11 cellular contexts compared by ENCODE assay signal in genomic region chr4:25029479-25030282, GRCh38. TPM values are rescaled to one million over a fixed set of nuclear protein-coding genes. Genes with fewer than 3 reads are reported as not detected.
DNase-seq lines count a peak whose midpoint lies in the region; ATAC-seq, FAIRE-seq and TF ChIP-seq lines count a peak whose summit lies in the region.
"Had no signal": no experiment of that assay in that cellular context is flagged by ENCODE, and none has a peak within 500 bp of the region (broad histone marks: within the 10 kb centered on the region; RNA-seq: fewer than 3 reads in every experiment).

No MANE protein-coding gene starts in this region.

- peak overlapping the region; percentile 60; the same call in 1 of the 2 replicates for H3K4me2 ChIP-seq in HepG2 (ENCODE audit: low read depth, low read length)

- no peak for ATAC-seq in T-helper 17 cell
- peak; percentile 15; the same call in 1 of the 3 replicates for ATAC-seq in HepG2
- no peak for ATAC-seq in GM18909 (IDR thresholded peaks at IDR 0.05; ENCODE audit: poor library complexity, unreplicated experiment)

- peak overlapping the region; percentile 15 for H3K4me3 Mint-ChIP-seq in T-helper 17 cell
- peak overlapping the region; percentile 36 for H3K4me3 Mint-ChIP-seq in stimulated activated naive CD8-positive, alpha-beta T cell treated with anti-CD3 and anti-CD28 coated beads, Interleukin-15, Interleukin-2, amounts not matched to agents 100 ng/mL and 50 ng/mL, for 24 hours
- H3K4me3 Mint-ChIP-seq: activated B cell treated with CpG ODN at 0.5 μM for 24 hours had no signal

- no peaks in the 10 kb centered on the region for H3K36me3 ChIP-seq in HepG2 (replicated peaks in 1 of 2; ENCODE audit: control insufficient read depth in 1 of 2, insufficient read depth in 2 of 2, low read length in 2 of 2)
- H3K36me3 ChIP-seq: neutrophil had no signal

- no peak for FAIRE-seq in HepG2 (lab: Jason Lieb, UNC)
- FAIRE-seq: colon had no signal

- peak overlapping the region in 2 of 3 experiments; percentile 36 to 48; a peak in 2 of 6 replicates for H3K4me3 ChIP-seq in HepG2 (replicated peaks in 1 of 3; ENCODE audit: insufficient read depth in 1 of 3, low read depth in 2 of 3, low read length in 3 of 3)

- peaks cover 9 to 58% of the 10 kb centered on the region in 2 experiments for H3K27me3 ChIP-seq in HepG2 (ENCODE audit: control insufficient read depth in 1 of 2, insufficient read depth in 2 of 2, low read length in 2 of 2)

- no peak overlapping the region for H2AFZ ChIP-seq in HepG2 (ENCODE audit: low read length)

- CTCF ChIA-PET in HepG2 (lab: Yijun Ruan, JAX; ENCODE audit: low intra/inter-chr PET ratio, low total read pairs) = no interaction called here

- H3K27ac ChIP-seq in HepG2 (ENCODE audit: extremely low read length, insufficient read depth, low read length) = no peak overlapping the region
- H3K27ac ChIP-seq: neutrophil had no signal

- peaks cover 7% of the 10 kb centered on the region for H3K4me1 Mint-ChIP-seq in T-helper 17 cell
- no peaks in the 10 kb centered on the region for H3K4me1 Mint-ChIP-seq in stimulated activated naive CD8-positive, alpha-beta T cell treated with anti-CD3 and anti-CD28 coated beads, Interleukin-15, Interleukin-2, amounts not matched to agents 100 ng/mL and 50 ng/mL, for 24 hours (ENCODE audit: low read depth)

- POLR2A ChIA-PET in HepG2 (lab: Yijun Ruan, JAX) = no interaction called here

- H3K9me3 ChIP-seq in T-helper 17 cell (ENCODE audit: control insufficient read depth, low read length, poor library complexity, severe bottlenecking) (no peaks in the 10 kb centered on the region), HepG2 (ENCODE audit: low read length) (no peaks in the 10 kb centered on the region)
- H3K9me3 ChIP-seq: neutrophil had no signal

- H3K36me3 Mint-ChIP-seq in T-helper 17 cell (ENCODE audit: low read depth) = peaks cover 2% of the 10 kb centered on the region
- H3K36me3 Mint-ChIP-seq in stimulated activated naive CD8-positive, alpha-beta T cell treated with anti-CD3 and anti-CD28 coated beads, Interleukin-15, Interleukin-2, amounts not matched to agents 100 ng/mL and 50 ng/mL, for 24 hours (ENCODE audit: low read depth) = no peaks in the 10 kb centered on the region

- H3K79me2 ChIP-seq in HepG2 (ENCODE audit: insufficient read depth, low read length) = no peaks in the 10 kb centered on the region

- intact Hi-C loops in HepG2 (cut with micrococcal nuclease; ENCODE audit: unreplicated experiment) = no loop called here

- 0 out of 2 replicates have a peak, but pooled peaks cover 5% of the 10 kb centered on the region for H3K4me1 ChIP-seq in HepG2 (ENCODE audit: insufficient read depth, low read length)

- no peak for TF ChIP-seq CTCF in HepG2 (CRISPR knock-in tag; IDR thresholded peaks at IDR 0.05)

- WGBS in HepG2 (ENCODE audit: low lambda C conversion rate) = 27% methylated on average over 10 of the region's 20 CpGs

- peaks cover 5% of the 10 kb centered on the region for H3K9me3 Mint-ChIP-seq in stimulated activated naive CD8-positive, alpha-beta T cell treated with anti-CD3 and anti-CD28 coated beads, Interleukin-15, Interleukin-2, amounts not matched to agents 100 ng/mL and 50 ng/mL, for 24 hours

- no peak for TF ChIP-seq RAD21 in HepG2 (CRISPR knock-in tag; IDR thresholded peaks at IDR 0.05)

- H4K20me1 ChIP-seq in HepG2 (ENCODE audit: insufficient read depth, low read length) = 0 out of 2 replicates have a peak, but pooled peaks cover 6% of the 10 kb centered on the region

- no peak overlapping the region for H3K9ac ChIP-seq in HepG2 (ENCODE audit: insufficient read depth, low read depth, low read length)

- peaks cover 66% of the 10 kb centered on the region for H3K27me3 Mint-ChIP-seq in T-helper 17 cell
- peaks cover 80% of the 10 kb centered on the region for H3K27me3 Mint-ChIP-seq in stimulated activated naive CD8-positive, alpha-beta T cell treated with anti-CD3 and anti-CD28 coated beads, Interleukin-15, Interleukin-2, amounts not matched to agents 100 ng/mL and 50 ng/mL, for 24 hours

- TF ChIP-seq EP300 in HepG2 (IDR thresholded peaks at IDR 0.05; ENCODE audit: low read depth in 2 of 2, low read length in 2 of 2) (no peak), HepG2 (CRISPR knock-in tag; IDR thresholded peaks at IDR 0.05; ENCODE audit: borderline replicate concordance) (no peak)

- DNase-seq in NCI-H1417 (lab: John Stamatoyannopoulos, UW) (peak; percentile 28 to 53 (median 49)), NCI-H1417 treated with DMSO at 0.1 percent for 48 hours (lab: John Stamatoyannopoulos, UW) (no peak), T-helper 17 cell (no peak), HepG2 (ENCODE audit: low spot score) (no peak), NCI-H2227 treated with DMSO at 0.1 percent for 48 hours (lab: John Stamatoyannopoulos, UW) (no peak)
- DNase-seq in stimulated activated CD8-positive, alpha-beta memory T cell treated with anti-CD3 and anti-CD28 coated beads, Interleukin-4, amount 100 ng/mL, for 48 hours = no peak
- DNase-seq: activated B cell treated with CpG ODN at 0.5 μM for 24 hours had no signal

- BruUV-seq in HepG2 (replicated peaks; lab: Mats Ljungman, UMichigan) = no TSS peak

- in situ Hi-C loops in HepG2 (cut with HindIII; ENCODE audit: extremely low pct_ligation_motif_present, low pct_unique_long_range_greater_than_20kb) = no loop called here

- TF ChIP-seq POLR2A in HepG2 (IDR thresholded peaks at IDR 0.05; ENCODE audit: insufficient read depth in 1 of 2, low read depth in 2 of 2, low read length in 2 of 2) = no peak

- no peak overlapping the region for H3K27ac Mint-ChIP-seq in T-helper 17 cell
- H3K27ac Mint-ChIP-seq in stimulated activated naive CD8-positive, alpha-beta T cell treated with anti-CD3 and anti-CD28 coated beads, Interleukin-15, Interleukin-2, amounts not matched to agents 100 ng/mL and 50 ng/mL, for 24 hours = no peak overlapping the region
- H3K27ac Mint-ChIP-seq: activated B cell treated with CpG ODN at 0.5 μM for 24 hours had no signal

TF ChIP-seq in HepG2, 621 proteins besides CTCF, POLR2A, EP300 and RAD21 (continues in another document):
- TF ChIP-seq, protein P1, sequence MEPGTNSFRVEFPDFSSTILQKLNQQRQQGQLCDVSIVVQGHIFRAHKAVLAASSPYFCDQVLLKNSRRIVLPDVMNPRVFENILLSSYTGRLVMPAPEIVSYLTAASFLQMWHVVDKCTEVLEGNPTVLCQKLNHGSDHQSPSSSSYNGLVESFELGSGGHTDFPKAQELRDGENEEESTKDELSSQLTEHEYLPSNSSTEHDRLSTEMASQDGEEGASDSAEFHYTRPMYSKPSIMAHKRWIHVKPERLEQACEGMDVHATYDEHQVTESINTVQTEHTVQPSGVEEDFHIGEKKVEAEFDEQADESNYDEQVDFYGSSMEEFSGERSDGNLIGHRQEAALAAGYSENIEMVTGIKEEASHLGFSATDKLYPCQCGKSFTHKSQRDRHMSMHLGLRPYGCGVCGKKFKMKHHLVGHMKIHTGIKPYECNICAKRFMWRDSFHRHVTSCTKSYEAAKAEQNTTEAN (CRISPR knock-in tag; conservative IDR thresholded peaks at IDR 0.05) = no peak
- no peak for TF ChIP-seq CREB1 (IDR thresholded peaks at IDR 0.05)
- TF ChIP-seq CREB1 (CRISPR knock-in tag; IDR thresholded peaks at IDR 0.05) = no peak
- TF ChIP-seq ZFP41 (CRISPR knock-in tag; IDR thresholded peaks at IDR 0.05; ENCODE audit: borderline replicate concordance) = no peak
- TF ChIP-seq EHMT2 (IDR thresholded peaks at IDR 0.05; ENCODE audit: borderline replicate concordance, low read depth, low read length) = no peak
- TF ChIP-seq ZNF333 (CRISPR knock-in tag; IDR thresholded peaks at IDR 0.05; ENCODE audit: borderline replicate concordance) = no peak
- TF ChIP-seq FOXK2 (IDR thresholded peaks at IDR 0.05) = no peak
- no peak for TF ChIP-seq SAP130 (CRISPR knock-in tag; IDR thresholded peaks at IDR 0.05; ENCODE audit: low read depth)

RNA-seq across cellular contexts. Expression of gene LGI2, which starts 1.1 kb away (rescaled TPM):
- total RNA-seq in T-helper 17 cell (not detected), HepG2 (2016; rRNA removed; fragmentation: Illumina TruSeq; extraction: Trizol) (not detected in 2 replicates)
- not detected in 2 replicates for total RNA-seq in HepG2 (2016; cell fraction: cytosol; rRNA removed; fragmentation: Illumina TruSeq; extraction: Trizol; ENCODE audit: low read depth)
- not detected in 2 replicates for total RNA-seq in HepG2 (2016; cell fraction: insoluble cytoplasmic fraction; rRNA removed; fragmentation: Illumina TruSeq; extraction: Trizol)
- not detected in 2 replicates for total RNA-seq in HepG2 (2016; cell fraction: membrane; rRNA removed; fragmentation: Illumina TruSeq; extraction: Trizol)
- total RNA-seq in HepG2 (2016; cell fraction: nucleus; rRNA removed; fragmentation: Illumina TruSeq; extraction: Trizol) = not detected in 2 replicates
- polyA plus RNA-seq in HepG2 (2011; rRNA removed) = not detected in 2 replicates
- not detected in 2 replicates for polyA plus RNA-seq in HepG2 (2011; cell fraction: cytosol; rRNA removed)
- not detected in 2 replicates for polyA plus RNA-seq in HepG2 (2011; cell fraction: nucleus; rRNA removed)
- polyA plus RNA-seq in HepG2 (2012) = not detected in 2 replicates
- polyA plus RNA-seq in HepG2 (2016; cell fraction: cytosol; fragmentation: Illumina TruSeq; extraction: Trizol; ENCODE audit: low read depth) = not detected in 2 replicates
- not detected in 2 replicates for polyA plus RNA-seq in HepG2 (2016; cell fraction: insoluble cytoplasmic fraction; fragmentation: Illumina TruSeq; extraction: Trizol; ENCODE audit: low read depth)
- polyA plus RNA-seq in HepG2 (2016; cell fraction: membrane; fragmentation: Illumina TruSeq; extraction: Trizol; ENCODE audit: low read depth) = not detected in 2 replicates
- not detected in 2 replicates for polyA plus RNA-seq in HepG2 (2016; cell fraction: nucleus; fragmentation: Illumina TruSeq; extraction: Trizol; ENCODE audit: insufficient read depth, low read depth)
- polyA minus RNA-seq in HepG2 (2011; rRNA and poly(A)+ RNA removed; ENCODE audit: low replicate concordance) = not detected in 2 replicates
- not detected in 2 replicates for polyA minus RNA-seq in HepG2 (2011; cell fraction: cytosol; rRNA and poly(A)+ RNA removed)
- polyA minus RNA-seq in HepG2 (2011; cell fraction: nucleus; rRNA and poly(A)+ RNA removed) = not detected in 2 replicates
- total RNA-seq: activated B cell treated with CpG ODN at 0.5 μM for 24 hours had no signal

Comparison
In these comparisons a context has a peak if more than half of its experiments do, and no peak if none do; other contexts are left out.
1. DNase-seq: peak in NCI-H1417 (3 of 3); none in NCI-H1417 treated with DMSO at 0.1 percent for 48 hours (single experiment), T-helper 17 cell (0 of 3), HepG2 (single experiment), NCI-H2227 treated with DMSO at 0.1 percent for 48 hours (single experiment) and stimulated activated CD8-positive, alpha-beta memory T cell treated with anti-CD3 and anti-CD28 coated beads, Interleukin-4, amount 100 ng/mL, for 48 hours (single experiment).